In genomic region chr15:85429522-85429921, GRCh38 we compare ENCODE assay signal across 23 cellular contexts.
"Had no signal": no experiment of that assay in that cellular context is flagged by ENCODE, and none has a peak within 500 bp of the region (broad histone marks: within the 10 kb centered on the region; RNA-seq: fewer than 3 reads in every experiment).

No MANE protein-coding gene starts in this region.

- H2AFZ ChIP-seq: parathyroid adenoma had no signal

- H3K4me3 Mint-ChIP-seq: activated CD4-positive, alpha-beta memory T cell treated with anti-CD3 and anti-CD28 coated beads for 36 hours; effector memory CD8-positive, alpha-beta T cell; nephron; stimulated activated memory B cell treated with anti-CD40 and anti-IgM and Interleukin-4, amounts not matched to agents 10 μg/mL and 1 μg/mL and 100 μg/mL, for 72 hours; T-helper 1 cell treated with Interleukin-12 subunit alpha and Interleukin-12 subunit beta and Interleukin-4 antibody, amounts not matched to agents 30 μg/mL and 1 μg/mL, for 36 hours had no signal

- H3K27ac Mint-ChIP-seq: T-helper 1 cell treated with Interleukin-12 subunit alpha and Interleukin-12 subunit beta and Interleukin-4 antibody, amounts not matched to agents 30 μg/mL and 1 μg/mL, for 36 hours had no signal

- H3K27ac ChIP-seq: breast epithelium, colonic mucosa, dorsolateral prefrontal cortex, esophagus squamous epithelium, gastrocnemius medialis, parathyroid adenoma, transverse colon, uterus had no signal

- H3K9me3 ChIP-seq: breast epithelium, colonic mucosa, esophagus squamous epithelium, gastrocnemius medialis, transverse colon, uterus had no signal

- ATAC-seq: effector memory CD8-positive, alpha-beta T cell; gastrocnemius medialis; sciatic nerve; stimulated activated memory B cell treated with anti-CD40 and anti-IgM and Interleukin-4, amounts not matched to agents 10 μg/mL and 1 μg/mL and 100 μg/mL, for 72 hours had no signal

- H3K27me3 ChIP-seq: breast epithelium, colonic mucosa, esophagus squamous epithelium, gastrocnemius medialis, transverse colon, uterus had no signal

- DNase-seq: activated CD4-positive, alpha-beta memory T cell treated with anti-CD3 and anti-CD28 coated beads for 36 hours; activated CD4-positive, alpha-beta T cell treated with anti-CD3 and anti-CD28 coated beads for 48 hours; activated CD4-positive, CD25-positive, alpha-beta regulatory T cell; activated gamma-delta T cell; activated naive CD4-positive, alpha-beta T cell treated with anti-CD3 and anti-CD28 coated beads, Interleukin-2, amount 50 U/mL, for 16 hours; colonic mucosa; dorsolateral prefrontal cortex; effector memory CD8-positive, alpha-beta T cell; esophagus squamous epithelium; gastrocnemius medialis; hypothalamus; mesenchymal stem cell; nucleus accumbens; small intestine; stimulated activated CD4-positive, alpha-beta T cell treated with anti-CD3 and anti-CD28 coated beads, Interleukin-15, amount 100 ng/mL, for 24 hours; transverse colon; uterus had no signal

- H3K36me3 Mint-ChIP-seq: activated CD4-positive, alpha-beta memory T cell treated with anti-CD3 and anti-CD28 coated beads for 36 hours had no signal

- H3K9me3 Mint-ChIP-seq: activated CD4-positive, alpha-beta memory T cell treated with anti-CD3 and anti-CD28 coated beads for 36 hours; effector memory CD8-positive, alpha-beta T cell; stimulated activated memory B cell treated with anti-CD40 and anti-IgM and Interleukin-4, amounts not matched to agents 10 μg/mL and 1 μg/mL and 100 μg/mL, for 72 hours had no signal

- H3K4me1 ChIP-seq: breast epithelium, colonic mucosa, gastrocnemius medialis, parathyroid adenoma, uterus had no signal

- H3K9ac ChIP-seq: parathyroid adenoma had no signal

- H3K27me3 Mint-ChIP-seq: activated CD4-positive, alpha-beta memory T cell treated with anti-CD3 and anti-CD28 coated beads for 36 hours; effector memory CD8-positive, alpha-beta T cell; stimulated activated memory B cell treated with anti-CD40 and anti-IgM and Interleukin-4, amounts not matched to agents 10 μg/mL and 1 μg/mL and 100 μg/mL, for 72 hours had no signal

- H3K36me3 ChIP-seq: breast epithelium, colonic mucosa, esophagus squamous epithelium, gastrocnemius medialis, transverse colon, uterus had no signal

- H3K4me3 ChIP-seq: breast epithelium, colonic mucosa, dorsolateral prefrontal cortex, esophagus squamous epithelium, gastrocnemius medialis, transverse colon, uterus had no signal
